ENCODE assay signal across 1 cellular context in the genomic region with DNA sequence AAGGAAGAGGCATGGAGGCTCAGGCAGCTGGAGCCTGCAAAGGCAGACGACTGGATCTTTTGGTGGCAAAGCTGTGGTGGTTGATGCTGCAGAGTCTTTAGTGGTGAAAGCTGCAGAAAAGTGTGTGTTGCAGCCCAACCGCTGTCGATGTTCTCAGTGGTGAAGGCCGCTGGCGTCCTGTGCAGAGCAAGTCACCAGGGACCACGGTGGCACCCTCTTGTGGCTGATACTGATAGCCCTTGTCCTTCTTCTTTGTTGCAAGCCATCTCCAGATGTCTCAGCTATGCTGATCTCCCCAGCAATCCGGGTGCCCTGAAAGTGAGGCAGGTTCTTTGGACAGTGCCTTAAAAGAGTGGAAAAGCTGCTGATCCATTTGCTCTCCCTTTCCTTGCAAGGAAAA.
TF ChIP-seq lines count a peak whose summit lies in the region.

No MANE protein-coding gene starts in this region.

TF ChIP-seq in HepG2, 621 proteins besides CTCF, POLR2A, EP300 and RAD21 (continued from another document):
- TF ChIP-seq, protein P1, sequence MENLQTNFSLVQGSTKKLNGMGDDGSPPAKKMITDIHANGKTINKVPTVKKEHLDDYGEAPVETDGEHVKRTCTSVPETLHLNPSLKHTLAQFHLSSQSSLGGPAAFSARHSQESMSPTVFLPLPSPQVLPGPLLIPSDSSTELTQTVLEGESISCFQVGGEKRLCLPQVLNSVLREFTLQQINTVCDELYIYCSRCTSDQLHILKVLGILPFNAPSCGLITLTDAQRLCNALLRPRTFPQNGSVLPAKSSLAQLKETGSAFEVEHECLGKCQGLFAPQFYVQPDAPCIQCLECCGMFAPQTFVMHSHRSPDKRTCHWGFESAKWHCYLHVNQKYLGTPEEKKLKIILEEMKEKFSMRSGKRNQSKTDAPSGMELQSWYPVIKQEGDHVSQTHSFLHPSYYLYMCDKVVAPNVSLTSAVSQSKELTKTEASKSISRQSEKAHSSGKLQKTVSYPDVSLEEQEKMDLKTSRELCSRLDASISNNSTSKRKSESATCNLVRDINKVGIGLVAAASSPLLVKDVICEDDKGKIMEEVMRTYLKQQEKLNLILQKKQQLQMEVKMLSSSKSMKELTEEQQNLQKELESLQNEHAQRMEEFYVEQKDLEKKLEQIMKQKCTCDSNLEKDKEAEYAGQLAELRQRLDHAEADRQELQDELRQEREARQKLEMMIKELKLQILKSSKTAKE (CRISPR knock-in tag; IDR thresholded peaks at IDR 0.05; ENCODE audit: borderline replicate concordance), result no peak
- no peak for TF ChIP-seq SNAPC2 (CRISPR knock-in tag; IDR thresholded peaks at IDR 0.05)
- no peak for TF ChIP-seq PHF20 (CRISPR knock-in tag; IDR thresholded peaks at IDR 0.05)
- TF ChIP-seq ELF1 (CRISPR knock-in tag; IDR thresholded peaks at IDR 0.05), result no peak
- TF ChIP-seq MED13 (CRISPR knock-in tag; IDR thresholded peaks at IDR 0.05), result no peak
- no peak for TF ChIP-seq ZBTB38 (CRISPR knock-in tag; IDR thresholded peaks at IDR 0.05)
